8 cellular contexts compared by ENCODE assay signal in genomic region chr2:60819155-60819862, GRCh38.
DNase-seq lines count a peak whose midpoint lies in the region; ATAC-seq and TF ChIP-seq lines count a peak whose summit lies in the region.
"Had no signal": no experiment of that assay in that cellular context is flagged by ENCODE, and none has a peak within 500 bp of the region (broad histone marks: within the 10 kb centered on the region; RNA-seq: fewer than 3 reads in every experiment).

No MANE protein-coding gene starts in this region.

- H3K36me3 ChIP-seq in transverse colon, result no peaks in the 10 kb centered on the region

- no peak for TF ChIP-seq CTCF in transverse colon (IDR thresholded peaks at IDR 0.05)

- no peaks in the 10 kb centered on the region for H3K9me3 Mint-ChIP-seq in activated CD4-positive, alpha-beta T cell treated with anti-CD3 and anti-CD28 coated beads for 36 hours (ENCODE audit: low read depth)
- H3K9me3 Mint-ChIP-seq in activated naive CD4-positive, alpha-beta T cell treated with anti-CD3 and anti-CD28 coated beads for 36 hours, result no peaks in the 10 kb centered on the region

- H3K27ac Mint-ChIP-seq in activated CD4-positive, alpha-beta T cell treated with anti-CD3 and anti-CD28 coated beads for 36 hours, result peak overlapping the region; percentile 82
- H3K27ac Mint-ChIP-seq in activated naive CD4-positive, alpha-beta T cell treated with anti-CD3 and anti-CD28 coated beads for 36 hours, result peak overlapping the region; percentile 89

- no peaks in the 10 kb centered on the region for H3K27me3 Mint-ChIP-seq in activated CD4-positive, alpha-beta T cell treated with anti-CD3 and anti-CD28 coated beads for 36 hours
- no peaks in the 10 kb centered on the region for H3K27me3 Mint-ChIP-seq in activated naive CD4-positive, alpha-beta T cell treated with anti-CD3 and anti-CD28 coated beads for 36 hours (ENCODE audit: low read depth)

- no peaks in the 10 kb centered on the region for H3K9me3 ChIP-seq in transverse colon

- peak; percentile 92 for DNase-seq in activated CD4-positive, alpha-beta T cell treated with anti-CD3 and anti-CD28 coated beads for 36 hours
- DNase-seq in activated naive CD4-positive, alpha-beta T cell treated with anti-CD3 and anti-CD28 coated beads for 36 hours, result peak; percentile 94
- DNase-seq in stimulated activated CD4-positive, alpha-beta T cell treated with anti-CD3 and anti-CD28 coated beads, Interleukin-12 subunit alpha, Interleukin-12 subunit beta, amount 100 ng/mL, for 4 hours, result peak; percentile 69
- peak; percentile 43 for DNase-seq in transverse colon
- no peak for DNase-seq in NCI-H2196 (lab: John Stamatoyannopoulos, UW; ENCODE audit: unreplicated experiment)
- DNase-seq in germinal center (ENCODE audit: low spot score), result no peak

- ATAC-seq in activated CD4-positive, alpha-beta T cell treated with anti-CD3 and anti-CD28 coated beads for 36 hours, result peak; percentile 90
- ATAC-seq in GM21737 (IDR thresholded peaks at IDR 0.05; ENCODE audit: unreplicated experiment), result no peak
- ATAC-seq: Right ventricle myocardium inferior had no signal

- peaks cover 1% of the 10 kb centered on the region for H3K36me3 Mint-ChIP-seq in activated CD4-positive, alpha-beta T cell treated with anti-CD3 and anti-CD28 coated beads for 36 hours (ENCODE audit: low read depth)
- no peaks in the 10 kb centered on the region for H3K36me3 Mint-ChIP-seq in activated naive CD4-positive, alpha-beta T cell treated with anti-CD3 and anti-CD28 coated beads for 36 hours (ENCODE audit: low read depth)

- CTCF ChIA-PET in activated CD4-positive, alpha-beta T cell treated with anti-CD3 and anti-CD28 coated beads for 36 hours (lab: Charles Lee), result interaction anchor here (0.6 to 5.3 kb wide), 5 partner anchors 13 to 130 kb away, joined by 3 to 21 read pairs (median 3); no protein-coding TSS in a partner anchor
- CTCF ChIA-PET in activated naive CD4-positive, alpha-beta T cell treated with anti-CD3 and anti-CD28 coated beads for 36 hours (lab: Charles Lee), result interaction anchor here (0.6 to 7.7 kb wide), 13 partner anchors 9 to 180 kb away, joined by 3 to 77 read pairs (median 5); partner anchors contain the start of gene REL

- no peaks in the 10 kb centered on the region for H3K27me3 ChIP-seq in transverse colon

- peak overlapping the region in 1 of 4 donors; percentile 12 for H3K27ac ChIP-seq in transverse colon

- POLR2A ChIA-PET in activated CD4-positive, alpha-beta T cell treated with anti-CD3 and anti-CD28 coated beads for 36 hours (lab: Charles Lee), result interaction anchor here (0.7 to 2.8 kb wide), 6 partner anchors 13 to 64 kb away, joined by 3 to 17 read pairs (median 8); partner anchors contain the start of genes PAPOLG and REL

- no peak for TF ChIP-seq EP300 in transverse colon (IDR thresholded peaks at IDR 0.05; ENCODE audit: low read depth)

- H3K4me1 Mint-ChIP-seq in activated CD4-positive, alpha-beta T cell treated with anti-CD3 and anti-CD28 coated beads for 36 hours, result peaks cover 57% of the 10 kb centered on the region
- peaks cover 52% of the 10 kb centered on the region for H3K4me1 Mint-ChIP-seq in activated naive CD4-positive, alpha-beta T cell treated with anti-CD3 and anti-CD28 coated beads for 36 hours (ENCODE audit: low read depth)

- intact Hi-C loops in activated CD4-positive, alpha-beta T cell treated with anti-CD3 and anti-CD28 coated beads for 36 hours (cut with DNase I, micrococcal nuclease), result loop anchor here (1.0 kb wide), 8 partner anchors 13 to 719 kb away; partner anchors contain the start of genes REL (in 1 of the 2) and XPO1 (in 1 of the 2)
- intact Hi-C loops in activated naive CD4-positive, alpha-beta T cell treated with anti-CD3 and anti-CD28 coated beads for 36 hours (cut with micrococcal nuclease), result loop anchor here (1.0 to 5.0 kb wide), 12 partner anchors 12 to 943 kb away; partner anchors contain the start of genes PAPOLG and REL
- intact Hi-C loops in transverse colon (cut with DNase I; ENCODE audit: low total_unique reads), result no loop called here

- no peaks in the 10 kb centered on the region for H3K4me1 ChIP-seq in transverse colon

- no peak overlapping the region for H3K4me3 ChIP-seq in transverse colon

- in situ Hi-C loops in transverse colon (cut with MboI; ENCODE audit: low pct_ligation_motif_present in 1 of 4, low pct_unique_long_range_greater_than_20kb in 1 of 4, low sequenced_read_pairs in 3 of 4), result no loop called here

- peak overlapping the region; percentile 35 for H3K4me3 Mint-ChIP-seq in activated CD4-positive, alpha-beta T cell treated with anti-CD3 and anti-CD28 coated beads for 36 hours
- peak overlapping the region; percentile 60 for H3K4me3 Mint-ChIP-seq in activated naive CD4-positive, alpha-beta T cell treated with anti-CD3 and anti-CD28 coated beads for 36 hours

- no peak for TF ChIP-seq POLR2A in transverse colon (IDR thresholded peaks at IDR 0.05)

- WGBS in transverse colon (ENCODE audit: low coverage in 1 of 2), 2 donors, result 70 to 86% methylated on average over 3 to 15 of the region's 15 CpGs

Comparison
In these comparisons a context has a peak if more than half of its experiments do, and no peak if none do; other contexts are left out.
1. DNase-seq: peak in activated CD4-positive, alpha-beta T cell treated with anti-CD3 and anti-CD28 coated beads for 36 hours (single experiment), activated naive CD4-positive, alpha-beta T cell treated with anti-CD3 and anti-CD28 coated beads for 36 hours (single experiment), stimulated activated CD4-positive, alpha-beta T cell treated with anti-CD3 and anti-CD28 coated beads, Interleukin-12 subunit alpha, Interleukin-12 subunit beta, amount 100 ng/mL, for 4 hours (single experiment) and transverse colon (single experiment); none in NCI-H2196 (single experiment) and germinal center (single experiment).